In genomic region chr9:108443741-108444140, GRCh38 we compare ENCODE assay signal across 14 cellular contexts.
DNase-seq lines count a peak whose midpoint lies in the region; TF ChIP-seq lines count a peak whose summit lies in the region.
"Had no signal": no experiment of that assay in that cellular context is flagged by ENCODE, and none has a peak within 500 bp of the region (broad histone marks: within the 10 kb centered on the region; RNA-seq: fewer than 3 reads in every experiment).

No MANE protein-coding gene starts in this region.

- H3K4me1 ChIP-seq in muscle layer of duodenum (ENCODE audit: control insufficient read depth in 1 of 2, insufficient read depth in 2 of 2, low read length in 2 of 2) (peaks cover 10 to 12% of the 10 kb centered on the region in 2 donors), ovary (ENCODE audit: insufficient read depth) (no peaks in the 10 kb centered on the region)
- H3K4me1 ChIP-seq: lower lobe of right lung had no signal

- peak in 1 of 3 donors; percentile 15 for TF ChIP-seq CTCF in ovary (IDR thresholded peaks at IDR 0.05)

- TF ChIP-seq POLR2A in ovary (IDR thresholded peaks at IDR 0.05) = no peak

- H3K4me3 ChIP-seq in muscle layer of duodenum (ENCODE audit: low read depth in 1 of 2, low read length in 2 of 2) (no peak overlapping the region), ovary (no peak overlapping the region)
- H3K4me3 ChIP-seq: GM12878, lower lobe of right lung had no signal

- H3K9me3 ChIP-seq in muscle layer of duodenum (ENCODE audit: control insufficient read depth in 1 of 2, low read length in 2 of 2) (no peaks in the 10 kb centered on the region), ovary (no peaks in the 10 kb centered on the region)
- H3K9me3 ChIP-seq: lower lobe of right lung had no signal

- H3K27me3 ChIP-seq in muscle layer of duodenum (ENCODE audit: low read depth, low read length) = no peaks in the 10 kb centered on the region
- no peaks in the 10 kb centered on the region for H3K27me3 ChIP-seq in ovary

- H3K36me3 ChIP-seq in muscle layer of duodenum (ENCODE audit: control insufficient read depth in 1 of 2, insufficient read depth in 2 of 2, low read length in 2 of 2) = no peaks in the 10 kb centered on the region
- H3K36me3 ChIP-seq in ovary = no peaks in the 10 kb centered on the region
- H3K36me3 ChIP-seq: lower lobe of right lung had no signal

- peak; percentile 57 for DNase-seq in AG08395 (ENCODE audit: low spot score)
- DNase-seq in NCI-H226 = peak; percentile 79
- DNase-seq in dedifferentiated amniotic fluid mesenchymal stem cell (ENCODE audit: extremely low spot score) = peak; percentile 58
- no peak for DNase-seq in DMS79 treated with DMSO at 0.1 percent for 48 hours (lab: John Stamatoyannopoulos, UW)
- DNase-seq in ovary = no peak
- DNase-seq in SIG-M5 treated with dmso at 0.1 percent for 504 hours (lab: John Stamatoyannopoulos, UW; ENCODE audit: unreplicated experiment) = no peak
- DNase-seq in OCI-M2 (lab: John Stamatoyannopoulos, UW; ENCODE audit: unreplicated experiment) = no peak
- DNase-seq: activated CD8-positive, alpha-beta T cell treated with anti-CD3 and anti-CD28 coated beads for 36 hours; activated naive CD8-positive, alpha-beta T cell treated with anti-CD3 and anti-CD28 coated beads, Interleukin-2, amount 10 ng/mL, durations not matched to agents 7 days and 5 days; CD4-positive, CD25-positive, alpha-beta regulatory T cell; erythroblast; lower lobe of right lung had no signal

- intact Hi-C loops in ovary (cut with DNase I) = no loop called here

- TF ChIP-seq EP300 in ovary (IDR thresholded peaks at IDR 0.05) = no peak

- WGBS in ovary, 3 donors = 19 to 22% (median 21%) methylated on average over 3 of the region's 3 CpGs

- H3K27ac ChIP-seq in muscle layer of duodenum (ENCODE audit: low read length) (peak overlapping the region; percentile 47), ovary (no peak overlapping the region)
- H3K27ac ChIP-seq: lower lobe of right lung had no signal

Comparison
In these comparisons a context has a peak if more than half of its experiments do, and no peak if none do; other contexts are left out.
1. DNase-seq: peak in AG08395 (single experiment), NCI-H226 (single experiment) and dedifferentiated amniotic fluid mesenchymal stem cell (single experiment); none in DMS79 treated with DMSO at 0.1 percent for 48 hours (single experiment), ovary (0 of 5), SIG-M5 treated with dmso at 0.1 percent for 504 hours (single experiment) and OCI-M2 (single experiment).